8 cellular contexts compared by ENCODE assay signal in genomic region chr4:86359944-86360478, GRCh38. TPM values are rescaled to one million over a fixed set of nuclear protein-coding genes. Genes with fewer than 3 reads are reported as not detected.
DNase-seq lines count a peak whose midpoint lies in the region; ATAC-seq and TF ChIP-seq lines count a peak whose summit lies in the region.

MAPK10 (minus strand) TSS chr4:86360053.

- no peaks in the 10 kb centered on the region for H3K27me3 ChIP-seq in SU-DHL-6 (ENCODE audit: low read length)
- no peaks in the 10 kb centered on the region for H3K27me3 ChIP-seq in iPS-20b (ENCODE audit: insufficient read depth, low read length)

- H3K4me1 ChIP-seq in iPS-20b (ENCODE audit: insufficient read depth, low read length) = peaks cover 23% of the 10 kb centered on the region; the same call in 1 of the 2 replicates

- H3K4me3 ChIP-seq in SU-DHL-6 (ENCODE audit: insufficient read depth, low read length, poor library complexity, severe bottlenecking) (peak within 1 kb of the TSS; percentile 58), iPS-20b (ENCODE audit: low read length) (peak within 1 kb of the TSS; percentile 66)

- DNase-seq in EL = peak; percentile 81
- peak; percentile 94 to 96 for DNase-seq in Kasumi-1 (lab: John Stamatoyannopoulos, UW)
- DNase-seq in brain pericyte (ENCODE audit: low read depth, low spot score) = peak; percentile 75
- DNase-seq in sciatic nerve (ENCODE audit: low spot score) = peak; percentile 70
- no peak for DNase-seq in COLO829 (ENCODE audit: low spot score)

- H2AFZ ChIP-seq in SU-DHL-6 (ENCODE audit: low read depth, low read length, severe bottlenecking) = peak within 1 kb of the TSS; percentile 39

- H3K27ac ChIP-seq in SU-DHL-6 (ENCODE audit: low read depth, low read length) = peak within 1 kb of the TSS; percentile 69
- H3K27ac ChIP-seq in iPS-20b (ENCODE audit: low read length) = no peak within 1 kb of the TSS

- intact Hi-C loops in sciatic nerve (cut with DNase I) = no loop called here

- no peaks in the 10 kb centered on the region for H3K9me2 ChIP-seq in SU-DHL-6 (replicated peaks; ENCODE audit: insufficient read depth, low read length)

- no peaks in the 10 kb centered on the region for H3K79me2 ChIP-seq in SU-DHL-6 (ENCODE audit: insufficient read depth, low read length)

- peak within 1 kb of the TSS; percentile 53 for H3K9ac ChIP-seq in SU-DHL-6 (ENCODE audit: low read length)
- H3K9ac ChIP-seq in iPS-20b (ENCODE audit: low read depth, low read length) = peak within 1 kb of the TSS; percentile 67; the same call in 1 of the 2 replicates

- H3K9me3 ChIP-seq in SU-DHL-6 (ENCODE audit: insufficient read depth, low read length) (no peaks in the 10 kb centered on the region), iPS-20b (ENCODE audit: insufficient read depth, low read depth, low read length) (no peaks in the 10 kb centered on the region)

- H3K4me2 ChIP-seq in SU-DHL-6 (ENCODE audit: low read depth, low read length, poor library complexity, severe bottlenecking) = peak within 1 kb of the TSS; percentile 82

- no peaks in the 10 kb centered on the region for H4K20me1 ChIP-seq in SU-DHL-6 (ENCODE audit: low read depth, low read length)

- H3K36me3 ChIP-seq in SU-DHL-6 (ENCODE audit: low read length) (no peaks in the 10 kb centered on the region), iPS-20b (ENCODE audit: insufficient read depth, low read depth, low read length) (no peaks in the 10 kb centered on the region)

- ATAC-seq in GM21717 (IDR thresholded peaks at IDR 0.05; ENCODE audit: unreplicated experiment) (peak; percentile 96), sciatic nerve (peak; percentile 98)

- TF ChIP-seq CTCF in SU-DHL-6 (IDR thresholded peaks at IDR 0.05; ENCODE audit: insufficient read depth, low read length, poor library complexity, severe bottlenecking) = no peak

- no peaks in the 10 kb centered on the region for H3F3A ChIP-seq in SU-DHL-6 (ENCODE audit: insufficient read depth)

RNA-seq across cellular contexts. Expression of gene MAPK10, which starts in this region (rescaled TPM):
- total RNA-seq in sciatic nerve = 42.3 TPM
